In the genomic region with DNA sequence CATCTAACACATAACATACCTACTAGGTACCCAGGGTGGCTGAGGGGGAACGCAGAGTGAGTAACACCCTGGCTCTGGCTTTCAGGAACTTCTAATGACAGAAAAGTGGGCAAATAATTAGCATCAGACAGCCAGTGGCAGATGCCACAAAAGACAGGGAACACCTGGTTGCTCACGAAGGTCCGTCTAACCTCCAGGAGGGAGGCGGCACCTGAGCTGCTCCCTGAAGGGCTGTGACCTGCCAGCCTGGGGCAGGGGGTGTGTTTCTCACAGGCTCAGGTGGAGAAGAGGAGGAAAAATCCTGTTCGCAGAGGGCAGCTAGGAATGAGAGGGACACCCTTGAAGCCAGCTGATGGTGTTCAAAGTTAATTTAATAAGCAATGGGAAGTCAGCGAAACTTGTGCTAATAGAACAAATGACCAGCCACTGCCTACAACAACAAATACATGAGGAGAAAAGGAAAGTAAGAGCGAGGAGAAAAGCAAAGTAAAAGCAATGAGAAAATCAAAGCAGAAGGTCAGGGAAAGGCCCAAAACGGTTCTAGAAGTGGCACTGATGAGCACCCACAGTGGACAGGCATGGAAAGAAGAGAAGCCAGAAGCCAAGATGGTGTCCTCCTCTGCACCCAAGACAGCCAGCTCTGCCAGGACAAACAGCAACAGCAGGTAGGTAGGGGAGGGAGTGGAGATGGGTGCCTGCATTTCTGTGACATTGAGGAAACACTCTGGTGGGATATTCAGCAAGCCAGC, we compare ENCODE assay signal across 12 cellular contexts.
DNase-seq lines count a peak whose midpoint lies in the region; ATAC-seq and TF ChIP-seq lines count a peak whose summit lies in the region.
"Had no signal": no experiment of that assay in that cellular context is flagged by ENCODE, and none has a peak within 500 bp of the region (broad histone marks: within the 10 kb centered on the region; RNA-seq: fewer than 3 reads in every experiment).

No MANE protein-coding gene starts in this region.

- no peak overlapping the region for H3K27ac ChIP-seq in CD4-positive, alpha-beta memory T cell (ENCODE audit: low read depth, low read length)
- H3K27ac ChIP-seq in MM.1S (ENCODE audit: low read length): peak overlapping the region; percentile 89

- no peaks in the 10 kb centered on the region for H3K27me3 Mint-ChIP-seq in CD4-positive, alpha-beta memory T cell
- H3K27me3 Mint-ChIP-seq in brain (peaks cover 5% of the 10 kb centered on the region), nephron (ENCODE audit: low read depth) (no peaks in the 10 kb centered on the region)

- peaks cover 73 to 94% (median 86%) of the 10 kb centered on the region in 4 donors for H3K4me1 Mint-ChIP-seq in CD4-positive, alpha-beta memory T cell
- H3K4me1 Mint-ChIP-seq in brain: peaks cover 91% of the 10 kb centered on the region
- H3K4me1 Mint-ChIP-seq in nephron: peaks cover 83% of the 10 kb centered on the region

- no peak overlapping the region for H2AFZ ChIP-seq in MM.1S (ENCODE audit: low read length)

- H3K4me3 ChIP-seq in CD4-positive, alpha-beta memory T cell (ENCODE audit: low read length in 2 of 2): no peak overlapping the region
- peak overlapping the region; percentile 27 for H3K4me3 ChIP-seq in MM.1S (ENCODE audit: low read length)
- H3K4me3 ChIP-seq: breast epithelium had no signal

- TF ChIP-seq CTCF in MM.1S (IDR thresholded peaks at IDR 0.05; ENCODE audit: low read length): no peak
- no peak for TF ChIP-seq CTCF in brain (conservative IDR thresholded peaks at IDR 0.05)
- no peak for TF ChIP-seq CTCF in nephron (IDR thresholded peaks at IDR 0.05; ENCODE audit: unreplicated experiment in 3 of 3)

- H3K4me1 ChIP-seq in CD4-positive, alpha-beta memory T cell (ENCODE audit: insufficient read depth, low read length): peaks cover 86% of the 10 kb centered on the region
- peaks cover 44% of the 10 kb centered on the region for H3K4me1 ChIP-seq in MM.1S (ENCODE audit: low read length)

- peak overlapping the region in 1 of 8 donors; percentile 18 for H3K4me3 Mint-ChIP-seq in CD4-positive, alpha-beta memory T cell
- H3K4me3 Mint-ChIP-seq in brain (no peak overlapping the region), nephron (peak overlapping the region in 2 of 3 experiments; percentile 2 to 6)
- H3K4me3 Mint-ChIP-seq: activated T-cell treated with anti-CD3 and anti-CD28 coated beads, Interleukin-2, amount 50 U/mL, for 4 hours had no signal

- no peak for DNase-seq in CD4-positive, alpha-beta memory T cell
- DNase-seq in MM.1S (peak; percentile 23), epidermal melanocyte (ENCODE audit: insufficient read length, low spot score) (no peak), SKM-1 (lab: John Stamatoyannopoulos, UW; ENCODE audit: unreplicated experiment) (no peak)
- DNase-seq: activated T-cell treated with anti-CD3 and anti-CD28 coated beads, Interleukin-2, amount 50 U/mL, for 4 hours; C1 segment of cervical spinal cord had no signal

- H3K4me2 ChIP-seq in MM.1S (ENCODE audit: low read depth, low read length): peak overlapping the region; percentile 61

- no peaks in the 10 kb centered on the region for H3K27me3 ChIP-seq in CD4-positive, alpha-beta memory T cell (ENCODE audit: insufficient read depth, low read length)
- no peaks in the 10 kb centered on the region for H3K27me3 ChIP-seq in MM.1S (replicated peaks; ENCODE audit: insufficient read depth, low read length)
- H3K27me3 ChIP-seq: breast epithelium had no signal

- H3K79me2 ChIP-seq in MM.1S (ENCODE audit: low read length): peaks cover 89% of the 10 kb centered on the region

- H3K9me3 ChIP-seq in CD4-positive, alpha-beta memory T cell (ENCODE audit: control insufficient read depth in 1 of 2, low read length in 2 of 2): no peaks in the 10 kb centered on the region
- no peaks in the 10 kb centered on the region for H3K9me3 ChIP-seq in MM.1S (replicated peaks; ENCODE audit: insufficient read depth, low read length)
- H3K9me3 ChIP-seq: breast epithelium had no signal

- H3K9me2 ChIP-seq in MM.1S (replicated peaks; ENCODE audit: insufficient read depth, low read length): no peaks in the 10 kb centered on the region

- no peak for ATAC-seq in GM21423 (IDR thresholded peaks at IDR 0.05; ENCODE audit: unreplicated experiment)
- ATAC-seq in GM19328 (IDR thresholded peaks at IDR 0.05; ENCODE audit: unreplicated experiment): no peak
- ATAC-seq: activated T-cell treated with anti-CD3 and anti-CD28 coated beads, Interleukin-2, amount 50 U/mL, for 4 hours; esophagus mucosa had no signal

- peaks cover 28% of the 10 kb centered on the region for H3F3A ChIP-seq in MM.1S (ENCODE audit: insufficient read depth, low read length)

- H3K36me3 Mint-ChIP-seq in CD4-positive, alpha-beta memory T cell: peaks cover 6 to 34% of the 10 kb centered on the region in 2 donors
- no peaks in the 10 kb centered on the region for H3K36me3 Mint-ChIP-seq in brain
- H3K36me3 Mint-ChIP-seq in nephron (ENCODE audit: low read depth): peaks cover 1% of the 10 kb centered on the region

- peaks cover 0 to 1% (median 0%) of the 10 kb centered on the region in 8 donors for H3K9me3 Mint-ChIP-seq in CD4-positive, alpha-beta memory T cell
- no peaks in the 10 kb centered on the region for H3K9me3 Mint-ChIP-seq in brain
- no peaks in the 10 kb centered on the region for H3K9me3 Mint-ChIP-seq in nephron
- H3K9me3 Mint-ChIP-seq: activated T-cell treated with anti-CD3 and anti-CD28 coated beads, Interleukin-2, amount 50 U/mL, for 4 hours had no signal

- POLR2A ChIA-PET in CD4-positive, alpha-beta memory T cell (lab: Charles Lee; ENCODE audit: partially characterized antibody): no interaction called here

- H4K20me1 ChIP-seq in MM.1S (ENCODE audit: insufficient read depth, low read length): peaks cover 29% of the 10 kb centered on the region

- CTCF ChIA-PET in CD4-positive, alpha-beta memory T cell (lab: Charles Lee; ENCODE audit: partially characterized antibody): interaction anchor here (1.0 kb wide), 1 partner anchor 164 kb away, joined by 3 read pairs; no protein-coding TSS in a partner anchor

- H3K27ac Mint-ChIP-seq in CD4-positive, alpha-beta memory T cell: peak overlapping the region; percentile 26 to 82 (median 63)
- H3K27ac Mint-ChIP-seq in brain (peak overlapping the region in 3 of 5 experiments; percentile 7 to 49 (median 17)), nephron (peak overlapping the region; percentile 55 to 88 (median 86))

- intact Hi-C loops in CD4-positive, alpha-beta memory T cell (cut with micrococcal nuclease): no loop called here

- no peaks in the 10 kb centered on the region for H3K36me3 ChIP-seq in CD4-positive, alpha-beta memory T cell (ENCODE audit: insufficient read depth, low read length)
- no peaks in the 10 kb centered on the region for H3K36me3 ChIP-seq in MM.1S (replicated peaks; ENCODE audit: insufficient read depth, low read length)
- H3K36me3 ChIP-seq: breast epithelium had no signal

- peak overlapping the region; percentile 46 for H3K9ac ChIP-seq in MM.1S (ENCODE audit: low read length)

Comparison
In these comparisons a context has a peak if more than half of its experiments do, and no peak if none do; other contexts are left out.
1. H3K27ac Mint-ChIP-seq: peak in every context shown above with its lines; median percentile 86 in nephron; 63 in CD4-positive, alpha-beta memory T cell; 17 in brain.
2. H3K4me3 Mint-ChIP-seq: peak in nephron (2 of 3); none in brain (0 of 5).